19 cellular contexts compared by ENCODE assay signal in genomic region chr13:30711837-30712236, GRCh38. TPM values are rescaled to one million over a fixed set of nuclear protein-coding genes. Genes with fewer than 3 reads are reported as not detected.
DNase-seq lines count a peak whose midpoint lies in the region; ATAC-seq and TF ChIP-seq lines count a peak whose summit lies in the region.
"Had no signal": no experiment of that assay in that cellular context is flagged by ENCODE, and none has a peak within 500 bp of the region (broad histone marks: within the 10 kb centered on the region; RNA-seq: fewer than 3 reads in every experiment).

No MANE protein-coding gene starts in this region.

- peak overlapping the region; percentile 73 to 96 for H3K27ac Mint-ChIP-seq in natural killer cell treated with Interleukin-12 subunit alpha and Interleukin-12 subunit beta and Interleukin-15 and Interleukin-18, amount 100 ng/mL, for 72 hours
- H3K27ac Mint-ChIP-seq in natural killer cell, result peak overlapping the region in 1 of 2 donors; percentile 15
- peak overlapping the region; percentile 86 for H3K27ac Mint-ChIP-seq in activated T-helper 1 cell treated with anti-CD3 and anti-CD28 coated beads, Interleukin-12 subunit alpha, Interleukin-12 subunit beta, Interleukin-2, Interleukin-4 antibody, amounts not matched to agents 30 ng/mL and 10 ng/mL and 1 ng/mL, durations not matched to agents 14 hours and 24 hours and 36 hours
- peak overlapping the region; percentile 20 for H3K27ac Mint-ChIP-seq in stimulated activated naive B cell treated with anti-CD40 and anti-IgM and Interleukin-4, amounts not matched to agents 10 μg/mL and 1 μg/mL and 100 μg/mL, for 72 hours
- H3K27ac Mint-ChIP-seq in activated naive CD4-positive, alpha-beta T cell treated with anti-CD3 and anti-CD28 coated beads, Interleukin-2, amount 10 ng/mL, durations not matched to agents 7 days and 5 days, result no peak overlapping the region
- H3K27ac Mint-ChIP-seq: CD8-positive, alpha-beta T cell had no signal

- no peaks in the 10 kb centered on the region for H3K36me3 Mint-ChIP-seq in natural killer cell treated with Interleukin-12 subunit alpha and Interleukin-12 subunit beta and Interleukin-15 and Interleukin-18, amount 100 ng/mL, for 72 hours
- H3K36me3 Mint-ChIP-seq in natural killer cell, result no peaks in the 10 kb centered on the region
- H3K36me3 Mint-ChIP-seq in activated T-helper 1 cell treated with anti-CD3 and anti-CD28 coated beads, Interleukin-12 subunit alpha, Interleukin-12 subunit beta, Interleukin-2, Interleukin-4 antibody, amounts not matched to agents 30 ng/mL and 10 ng/mL and 1 ng/mL, durations not matched to agents 14 hours and 24 hours and 36 hours (ENCODE audit: low read depth), result peaks cover 3% of the 10 kb centered on the region
- H3K36me3 Mint-ChIP-seq in stimulated activated naive B cell treated with anti-CD40 and anti-IgM and Interleukin-4, amounts not matched to agents 10 μg/mL and 1 μg/mL and 100 μg/mL, for 72 hours, result no peaks in the 10 kb centered on the region
- H3K36me3 Mint-ChIP-seq in activated naive CD4-positive, alpha-beta T cell treated with anti-CD3 and anti-CD28 coated beads, Interleukin-2, amount 10 ng/mL, durations not matched to agents 7 days and 5 days, result no peaks in the 10 kb centered on the region
- H3K36me3 Mint-ChIP-seq: CD8-positive, alpha-beta T cell had no signal

- no peaks in the 10 kb centered on the region for H3K9me3 Mint-ChIP-seq in natural killer cell treated with Interleukin-12 subunit alpha and Interleukin-12 subunit beta and Interleukin-15 and Interleukin-18, amount 100 ng/mL, for 72 hours
- no peaks in the 10 kb centered on the region for H3K9me3 Mint-ChIP-seq in natural killer cell
- no peaks in the 10 kb centered on the region for H3K9me3 Mint-ChIP-seq in activated T-helper 1 cell treated with anti-CD3 and anti-CD28 coated beads, Interleukin-12 subunit alpha, Interleukin-12 subunit beta, Interleukin-2, Interleukin-4 antibody, amounts not matched to agents 30 ng/mL and 10 ng/mL and 1 ng/mL, durations not matched to agents 14 hours and 24 hours and 36 hours
- no peaks in the 10 kb centered on the region for H3K9me3 Mint-ChIP-seq in stimulated activated naive B cell treated with anti-CD40 and anti-IgM and Interleukin-4, amounts not matched to agents 10 μg/mL and 1 μg/mL and 100 μg/mL, for 72 hours
- no peaks in the 10 kb centered on the region for H3K9me3 Mint-ChIP-seq in activated naive CD4-positive, alpha-beta T cell treated with anti-CD3 and anti-CD28 coated beads, Interleukin-2, amount 10 ng/mL, durations not matched to agents 7 days and 5 days
- H3K9me3 Mint-ChIP-seq: CD8-positive, alpha-beta T cell had no signal

- DNase-seq in natural killer cell treated with Interleukin-12 subunit alpha and Interleukin-12 subunit beta and Interleukin-15 and Interleukin-18, amount 100 ng/mL, for 72 hours (ENCODE audit: low spot score), result no peak
- DNase-seq in natural killer cell (no peak), iris pigment epithelial cell (ENCODE audit: low read depth) (peak; percentile 29), NCI-H446 treated with DMSO at 0.1 percent for 48 hours (lab: John Stamatoyannopoulos, UW) (no peak)
- DNase-seq in activated T-helper 1 cell treated with anti-CD3 and anti-CD28 coated beads, Interleukin-12 subunit alpha, Interleukin-12 subunit beta, Interleukin-2, Interleukin-4 antibody, amounts not matched to agents 30 ng/mL and 10 ng/mL and 1 ng/mL, durations not matched to agents 14 hours and 24 hours and 36 hours (ENCODE audit: low spot score), result no peak
- no peak for DNase-seq in stimulated activated naive B cell treated with anti-CD40 and anti-IgM and Interleukin-4, amounts not matched to agents 10 μg/mL and 1 μg/mL and 100 μg/mL, for 72 hours
- no peak for DNase-seq in activated naive CD4-positive, alpha-beta T cell treated with anti-CD3 and anti-CD28 coated beads, Interleukin-2, amount 10 ng/mL, durations not matched to agents 7 days and 5 days
- DNase-seq: CD8-positive, alpha-beta T cell; MG63; NCI-H1417; NCI-H1694 treated with DMSO at 0.1 percent for 48 hours; NCI-H446; NCI-H526 treated with DMSO at 0.1 percent for 48 hours; OCI-M1; Right ventricle myocardium superior had no signal

- no peaks in the 10 kb centered on the region for H3K27me3 Mint-ChIP-seq in natural killer cell treated with Interleukin-12 subunit alpha and Interleukin-12 subunit beta and Interleukin-15 and Interleukin-18, amount 100 ng/mL, for 72 hours
- no peaks in the 10 kb centered on the region for H3K27me3 Mint-ChIP-seq in natural killer cell (ENCODE audit: low read depth in 2 of 2)
- H3K27me3 Mint-ChIP-seq in activated T-helper 1 cell treated with anti-CD3 and anti-CD28 coated beads, Interleukin-12 subunit alpha, Interleukin-12 subunit beta, Interleukin-2, Interleukin-4 antibody, amounts not matched to agents 30 ng/mL and 10 ng/mL and 1 ng/mL, durations not matched to agents 14 hours and 24 hours and 36 hours (ENCODE audit: insufficient read depth), result no peaks in the 10 kb centered on the region
- H3K27me3 Mint-ChIP-seq in stimulated activated naive B cell treated with anti-CD40 and anti-IgM and Interleukin-4, amounts not matched to agents 10 μg/mL and 1 μg/mL and 100 μg/mL, for 72 hours, result no peaks in the 10 kb centered on the region
- H3K27me3 Mint-ChIP-seq in activated naive CD4-positive, alpha-beta T cell treated with anti-CD3 and anti-CD28 coated beads, Interleukin-2, amount 10 ng/mL, durations not matched to agents 7 days and 5 days, result peaks cover 19% of the 10 kb centered on the region

- intact Hi-C loops in natural killer cell (cut with micrococcal nuclease), result loop anchor here (2.0 kb wide), 1 partner anchor 29 kb away; no protein-coding TSS in a partner anchor
- intact Hi-C loops in activated T-helper 1 cell treated with anti-CD3 and anti-CD28 coated beads, Interleukin-12 subunit alpha, Interleukin-12 subunit beta, Interleukin-2, Interleukin-4 antibody, amounts not matched to agents 30 ng/mL and 10 ng/mL and 1 ng/mL, durations not matched to agents 14 hours and 24 hours and 36 hours (cut with micrococcal nuclease), result loop anchor here (1.0 to 2.0 kb wide), 3 partner anchors 28 to 33 kb away; no protein-coding TSS in a partner anchor

- H3K4me1 Mint-ChIP-seq in natural killer cell treated with Interleukin-12 subunit alpha and Interleukin-12 subunit beta and Interleukin-15 and Interleukin-18, amount 100 ng/mL, for 72 hours (ENCODE audit: low read depth in 2 of 2), result peaks cover 37 to 38% of the 10 kb centered on the region in 2 donors
- peaks cover 15% of the 10 kb centered on the region in 2 donors for H3K4me1 Mint-ChIP-seq in natural killer cell
- H3K4me1 Mint-ChIP-seq in activated T-helper 1 cell treated with anti-CD3 and anti-CD28 coated beads, Interleukin-12 subunit alpha, Interleukin-12 subunit beta, Interleukin-2, Interleukin-4 antibody, amounts not matched to agents 30 ng/mL and 10 ng/mL and 1 ng/mL, durations not matched to agents 14 hours and 24 hours and 36 hours (ENCODE audit: low read depth), result peaks cover 31% of the 10 kb centered on the region
- peaks cover 12 to 30% of the 10 kb centered on the region in 2 donors for H3K4me1 Mint-ChIP-seq in stimulated activated naive B cell treated with anti-CD40 and anti-IgM and Interleukin-4, amounts not matched to agents 10 μg/mL and 1 μg/mL and 100 μg/mL, for 72 hours
- peaks cover 4% of the 10 kb centered on the region for H3K4me1 Mint-ChIP-seq in activated naive CD4-positive, alpha-beta T cell treated with anti-CD3 and anti-CD28 coated beads, Interleukin-2, amount 10 ng/mL, durations not matched to agents 7 days and 5 days

- TF ChIP-seq CTCF in natural killer cell (IDR thresholded peaks at IDR 0.05), result no peak

- CTCF ChIA-PET in activated naive CD4-positive, alpha-beta T cell treated with anti-CD3 and anti-CD28 coated beads, Interleukin-2, amount 10 ng/mL, durations not matched to agents 7 days and 5 days (lab: Charles Lee), result no interaction called here

- no peak for ATAC-seq in natural killer cell treated with Interleukin-12 subunit alpha and Interleukin-12 subunit beta and Interleukin-15 and Interleukin-18, amount 100 ng/mL, for 72 hours
- no peak for ATAC-seq in natural killer cell
- ATAC-seq in stimulated activated naive B cell treated with anti-CD40 and anti-IgM and Interleukin-4, amounts not matched to agents 10 μg/mL and 1 μg/mL and 100 μg/mL, for 72 hours (replicated peaks), result no peak
- ATAC-seq in HG03175 (IDR thresholded peaks at IDR 0.05; ENCODE audit: unreplicated experiment), result no peak
- ATAC-seq: CD8-positive, alpha-beta T cell; K562 had no signal

- peak overlapping the region; percentile 63 for H3K4me3 Mint-ChIP-seq in natural killer cell treated with Interleukin-12 subunit alpha and Interleukin-12 subunit beta and Interleukin-15 and Interleukin-18, amount 100 ng/mL, for 72 hours
- H3K4me3 Mint-ChIP-seq in natural killer cell, result no peak overlapping the region
- H3K4me3 Mint-ChIP-seq in activated T-helper 1 cell treated with anti-CD3 and anti-CD28 coated beads, Interleukin-12 subunit alpha, Interleukin-12 subunit beta, Interleukin-2, Interleukin-4 antibody, amounts not matched to agents 30 ng/mL and 10 ng/mL and 1 ng/mL, durations not matched to agents 14 hours and 24 hours and 36 hours, result no peak overlapping the region
- H3K4me3 Mint-ChIP-seq in stimulated activated naive B cell treated with anti-CD40 and anti-IgM and Interleukin-4, amounts not matched to agents 10 μg/mL and 1 μg/mL and 100 μg/mL, for 72 hours, result no peak overlapping the region
- no peak overlapping the region for H3K4me3 Mint-ChIP-seq in activated naive CD4-positive, alpha-beta T cell treated with anti-CD3 and anti-CD28 coated beads, Interleukin-2, amount 10 ng/mL, durations not matched to agents 7 days and 5 days
- H3K4me3 Mint-ChIP-seq: CD8-positive, alpha-beta T cell had no signal

RNA-seq across cellular contexts. Expression of gene ALOX5AP, which starts 23.5 kb away (rescaled TPM):
- 100 to 1,000 TPM in 1 of 2 donors, 10 to 100 TPM in 1; 49.8 to 173 TPM for total RNA-seq in natural killer cell treated with Interleukin-12 subunit alpha and Interleukin-12 subunit beta and Interleukin-15 and Interleukin-18, amount 100 ng/mL, for 72 hours
- 100 to 1,000 TPM in 2 of 3 donors, 10 to 100 TPM in 1; 83.9 to 150 (median 114) TPM for total RNA-seq in natural killer cell
- total RNA-seq in activated T-helper 1 cell treated with anti-CD3 and anti-CD28 coated beads, Interleukin-12 subunit alpha, Interleukin-12 subunit beta, Interleukin-2, Interleukin-4 antibody, amounts not matched to agents 30 ng/mL and 10 ng/mL and 1 ng/mL, durations not matched to agents 14 hours and 24 hours and 36 hours, result 65.8 and 72.2 TPM in 2 replicates
- total RNA-seq: H1, SK-MEL-5 had no signal
